In the genomic region with DNA sequence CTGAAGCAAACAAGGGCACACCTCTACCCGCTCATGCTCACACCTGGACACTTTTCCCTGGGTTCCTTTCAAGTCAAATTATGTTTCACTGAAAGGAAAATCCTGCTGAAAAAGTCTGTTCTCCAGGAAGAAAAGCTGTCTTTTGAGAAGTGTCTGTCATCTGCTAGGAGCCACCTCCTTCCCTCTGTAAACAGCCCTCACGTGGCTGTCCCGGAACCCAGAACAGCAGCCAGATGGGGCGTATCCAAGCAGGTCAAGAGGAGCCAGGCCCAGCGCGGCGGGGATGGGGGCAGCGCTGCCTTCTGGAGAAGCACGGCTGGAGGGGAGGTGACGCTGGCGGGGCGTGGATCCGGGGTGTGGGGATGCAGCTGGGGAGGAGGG, we compare ENCODE assay signal across 8 cellular contexts. TPM values are rescaled to one million over a fixed set of nuclear protein-coding genes. Genes with fewer than 3 reads are reported as not detected.
A peak's percentile ranks its signal among the peaks of the same experiment; 100 is the strongest.
DNase-seq lines count a peak whose midpoint lies in the region; ATAC-seq and TF ChIP-seq lines count a peak whose summit lies in the region.

TSS of gene PNPLA7 (minus strand) at position 162 of the 381 bp plus-strand sequence. CDS start 205 bp downstream, outside the sequence.

- H3K27ac ChIP-seq in brain microvascular endothelial cell: peak within 1 kb of the TSS; percentile 59
- H3K27ac ChIP-seq in psoas muscle: peak within 1 kb of the TSS; percentile 95

- in situ Hi-C loops in brain microvascular endothelial cell (cut with HindIII; ENCODE audit: low pct_ligation_motif_present, low sequenced_read_pairs): no loop called here

- intact Hi-C loops in psoas muscle (cut with DNase I): no loop called here

- DNase-seq in NCI-H1694 (lab: John Stamatoyannopoulos, UW): peak; percentile 65
- DNase-seq in T-helper 2 cell treated with Interferon-gamma antibody and Interleukin-4, amounts not matched to agents 5 μg/mL and 100 μg/mL, for 36 hours (ENCODE audit: low spot score): peak; percentile 27
- DNase-seq in brain microvascular endothelial cell: peak; percentile 49
- DNase-seq in hippocampal formation (lab: John Stamatoyannopoulos, UW): peak; percentile 74 to 77
- peak; percentile 89 to 94 for DNase-seq in psoas muscle
- no peak for DNase-seq in NK-92 treated with Interleukin-12 subunit alpha and Interleukin-12 subunit beta, amount 100 ng/mL, for 24 hours (lab: John Stamatoyannopoulos, UW)

- H3K9me3 ChIP-seq in psoas muscle: no peaks in the 10 kb centered on the region

- H3K27me3 ChIP-seq in brain microvascular endothelial cell (replicated peaks) (no peaks in the 10 kb centered on the region), psoas muscle (ENCODE audit: insufficient read depth in 3 of 3, low read length in 2 of 3) (no peaks in the 10 kb centered on the region)

- H3K9me3 Mint-ChIP-seq in T-helper 2 cell treated with Interferon-gamma antibody and Interleukin-4, amounts not matched to agents 5 μg/mL and 100 μg/mL, for 36 hours: no peaks in the 10 kb centered on the region

- H3K36me3 Mint-ChIP-seq in T-helper 2 cell treated with Interferon-gamma antibody and Interleukin-4, amounts not matched to agents 5 μg/mL and 100 μg/mL, for 36 hours (ENCODE audit: low read depth): peaks cover 16% of the 10 kb centered on the region

- no peaks in the 10 kb centered on the region for H3K27me3 Mint-ChIP-seq in T-helper 2 cell treated with Interferon-gamma antibody and Interleukin-4, amounts not matched to agents 5 μg/mL and 100 μg/mL, for 36 hours (ENCODE audit: low read depth)

- H3K4me1 Mint-ChIP-seq in T-helper 2 cell treated with Interferon-gamma antibody and Interleukin-4, amounts not matched to agents 5 μg/mL and 100 μg/mL, for 36 hours (ENCODE audit: low read depth): peaks cover 16% of the 10 kb centered on the region

- peak; percentile 78 to 87 (median 82) for ATAC-seq in psoas muscle
- no peak for ATAC-seq in GM21528 (IDR thresholded peaks at IDR 0.05; ENCODE audit: low FRiP score, unreplicated experiment)

- H3K27ac Mint-ChIP-seq in T-helper 2 cell treated with Interferon-gamma antibody and Interleukin-4, amounts not matched to agents 5 μg/mL and 100 μg/mL, for 36 hours: peak within 1 kb of the TSS; percentile 92

- H3K4me3 ChIP-seq in GM08714 (ENCODE audit: low read length) (peak within 1 kb of the TSS; percentile 83), brain microvascular endothelial cell (ENCODE audit: low read depth, low read length) (peak within 1 kb of the TSS; percentile 60), psoas muscle (peak within 1 kb of the TSS; percentile 93)

- H3K36me3 ChIP-seq in brain microvascular endothelial cell (replicated peaks): peaks cover 10% of the 10 kb centered on the region
- peaks cover 0 to 32% of the 10 kb centered on the region in 2 donors for H3K36me3 ChIP-seq in psoas muscle (ENCODE audit: insufficient read depth in 1 of 2, low read depth in 1 of 2)

- 1 to 2% (median 2%) methylated on average over 13 of the region's 13 CpGs for WGBS in psoas muscle, 3 donors

- peak within 1 kb of the TSS; percentile 89 for H3K4me3 Mint-ChIP-seq in T-helper 2 cell treated with Interferon-gamma antibody and Interleukin-4, amounts not matched to agents 5 μg/mL and 100 μg/mL, for 36 hours

- TF ChIP-seq CTCF in brain microvascular endothelial cell (IDR thresholded peaks at IDR 0.05; ENCODE audit: low read depth, low read length, missing control alignments) (no peak), psoas muscle (IDR thresholded peaks at IDR 0.05) (no peak)

- H3K4me1 ChIP-seq in psoas muscle: peaks cover 32% of the 10 kb centered on the region

RNA-seq across cellular contexts. Expression of gene PNPLA7, which starts in this region (rescaled TPM):
- total RNA-seq in psoas muscle: 10 to 100 TPM in 3 of 4 donors, 1 to 10 TPM in 1; 6.9 to 22.3 (median 12.8) TPM
- 1 to 10 TPM; 1.2 to 7.7 (median 3.9) TPM for polyA plus RNA-seq in psoas muscle
